Comparison of ENCODE assay signal across 9 cellular contexts in the genomic region with DNA sequence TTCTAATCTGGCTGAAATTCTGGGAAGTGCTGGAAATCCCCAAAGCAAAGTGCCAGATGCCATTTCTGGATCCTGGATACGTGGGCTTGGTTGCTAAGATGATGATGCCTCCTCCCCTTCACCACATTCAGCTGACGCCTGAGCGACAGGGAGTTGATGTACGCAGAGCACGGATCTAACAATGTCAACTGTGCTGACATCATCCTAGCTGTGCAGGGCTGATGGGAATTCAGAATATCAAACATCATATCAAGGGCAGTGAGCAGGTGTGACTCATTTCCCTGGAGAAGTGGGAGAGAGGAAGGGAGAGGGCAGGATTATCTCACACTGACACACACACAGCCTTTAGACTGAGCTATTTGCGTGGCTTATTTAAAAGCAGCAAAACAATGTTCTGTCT.
A peak's percentile ranks its signal among the peaks of the same experiment; 100 is the strongest.
DNase-seq lines count a peak whose midpoint lies in the region; ATAC-seq and TF ChIP-seq lines count a peak whose summit lies in the region.
"Had no signal": no experiment of that assay in that cellular context is flagged by ENCODE, and none has a peak within 500 bp of the region (broad histone marks: within the 10 kb centered on the region; RNA-seq: fewer than 3 reads in every experiment).

No MANE protein-coding gene starts in this region.

- peak; percentile 31 to 92; a peak in 3 of 4 replicates for TF ChIP-seq EP300 in SK-N-SH (IDR thresholded peaks at IDR 0.05; ENCODE audit: borderline replicate concordance in 1 of 2, low read depth in 1 of 2, low read length in 1 of 2)

- no peaks in the 10 kb centered on the region for H3K4me1 Mint-ChIP-seq in activated naive CD8-positive, alpha-beta T cell treated with anti-CD3 and anti-CD28 coated beads, Interleukin-2, amount 50 U/mL, for 24 hours

- intact Hi-C loops in Right ventricle myocardium inferior (cut with DNase I), result no loop called here

- H3K9me3 Mint-ChIP-seq in activated naive CD8-positive, alpha-beta T cell treated with anti-CD3 and anti-CD28 coated beads, Interleukin-2, amount 50 U/mL, for 24 hours, result peaks cover 4% of the 10 kb centered on the region

- no peak overlapping the region for H3K4me3 Mint-ChIP-seq in activated naive CD8-positive, alpha-beta T cell treated with anti-CD3 and anti-CD28 coated beads, Interleukin-2, amount 50 U/mL, for 24 hours

- H3K27me3 Mint-ChIP-seq in activated naive CD8-positive, alpha-beta T cell treated with anti-CD3 and anti-CD28 coated beads, Interleukin-2, amount 50 U/mL, for 24 hours, result no peaks in the 10 kb centered on the region

- H3K9ac ChIP-seq in SK-N-SH, result peak overlapping the region; percentile 65; the same call in 1 of the 2 replicates
- peak overlapping the region; percentile 50 for H3K9ac ChIP-seq in skeletal muscle satellite cell (ENCODE audit: low read depth, low read length)
- H3K9ac ChIP-seq: KMS-11 had no signal

- CTCF ChIA-PET in SK-N-SH (lab: Yijun Ruan, JAX), result interaction anchor here (0.8 to 1.0 kb wide), 2 partner anchors 21 to 454 kb away, joined by 3 to 5 read pairs; no protein-coding TSS in a partner anchor

- 0 out of 2 replicates have a peak overlapping the region, but pooled peaks have one; percentile 33 for H2AFZ ChIP-seq in SK-N-SH (ENCODE audit: low read depth)

- H3K4me1 ChIP-seq in SK-N-SH (ENCODE audit: control insufficient read depth in 1 of 2, insufficient read depth in 2 of 2, low read depth in 1 of 2, low read length in 1 of 2) (peaks cover 6 to 12% of the 10 kb centered on the region in 2 experiments; a peak in 3 of 4 replicates), skeletal muscle satellite cell (ENCODE audit: control insufficient read depth, insufficient read depth, low read length) (peaks cover 15% of the 10 kb centered on the region)

- no peaks in the 10 kb centered on the region for H3K27me3 ChIP-seq in SK-N-SH (ENCODE audit: insufficient read depth)
- no peaks in the 10 kb centered on the region for H3K27me3 ChIP-seq in skeletal muscle satellite cell (ENCODE audit: control insufficient read depth, insufficient read depth, low read length)

- no peaks in the 10 kb centered on the region for H3K79me2 ChIP-seq in SK-N-SH (ENCODE audit: insufficient read depth)

- no peak overlapping the region for H3K27ac Mint-ChIP-seq in activated naive CD8-positive, alpha-beta T cell treated with anti-CD3 and anti-CD28 coated beads, Interleukin-2, amount 50 U/mL, for 24 hours

- peak overlapping the region; percentile 67 to 96 for H3K27ac ChIP-seq in SK-N-SH (ENCODE audit: low read depth in 2 of 2, low read length in 1 of 2)
- H3K27ac ChIP-seq: KMS-11 had no signal

- no peaks in the 10 kb centered on the region for H3K36me3 Mint-ChIP-seq in activated naive CD8-positive, alpha-beta T cell treated with anti-CD3 and anti-CD28 coated beads, Interleukin-2, amount 50 U/mL, for 24 hours (ENCODE audit: low read depth)

- H3K4me2 ChIP-seq in SK-N-SH (peak overlapping the region; percentile 30; the same call in 1 of the 2 replicates), skeletal muscle satellite cell (ENCODE audit: low read length) (peak overlapping the region; percentile 7)
- H3K4me2 ChIP-seq: KMS-11 had no signal

- DNase-seq in LoVo (ENCODE audit: low spot score) (peak; percentile 42), SK-N-SH (peak; percentile 54), Right ventricle myocardium inferior (ENCODE audit: missing footprints) (no peak), GM19240 (ENCODE audit: insufficient read length, low spot score) (no peak), HUDEP-2 (lab: John Stamatoyannopoulos, UW; ENCODE audit: unreplicated experiment in 76 of 76) (no peak)
- no peak for DNase-seq in stimulated activated CD4-positive, alpha-beta T cell treated with anti-CD3 and anti-CD28 coated beads, Interleukin-15, amount 100 ng/mL, for 24 hours
- no peak for DNase-seq in activated naive CD8-positive, alpha-beta T cell treated with anti-CD3 and anti-CD28 coated beads, Interleukin-2, amount 50 U/mL, for 24 hours

- no peak for TF ChIP-seq CTCF in SK-N-SH (IDR thresholded peaks at IDR 0.05)

- no peak for TF ChIP-seq RAD21 in SK-N-SH (IDR thresholded peaks at IDR 0.05; ENCODE audit: low read length)

- H3K9me2 ChIP-seq in SK-N-SH, result no peaks in the 10 kb centered on the region

- H3K9me3 ChIP-seq in SK-N-SH, result no peaks in the 10 kb centered on the region
- H3K9me3 ChIP-seq in skeletal muscle satellite cell (replicated peaks; ENCODE audit: low read length), result no peaks in the 10 kb centered on the region

- H3K36me3 ChIP-seq in SK-N-SH (replicated peaks in 1 of 2; ENCODE audit: control insufficient read depth in 1 of 2, insufficient read depth in 2 of 2, low read length in 1 of 2), result no peaks in the 10 kb centered on the region
- H3K36me3 ChIP-seq in skeletal muscle satellite cell (ENCODE audit: insufficient read depth, low read length), result no peaks in the 10 kb centered on the region

- ATAC-seq in Right ventricle myocardium inferior, result peak; percentile 94
- ATAC-seq in activated naive CD8-positive, alpha-beta T cell treated with anti-CD3 and anti-CD28 coated beads, Interleukin-2, amount 50 U/mL, for 24 hours, result no peak

- H3K4me3 ChIP-seq in SK-N-SH (ENCODE audit: low read depth in 2 of 2, low read length in 1 of 2), result no peak overlapping the region; a peak in 1 of 4 replicates
- no peak overlapping the region for H3K4me3 ChIP-seq in skeletal muscle satellite cell (ENCODE audit: low read length)

- no peaks in the 10 kb centered on the region for H4K20me1 ChIP-seq in SK-N-SH (ENCODE audit: insufficient read depth)

- WGBS in SK-N-SH (ENCODE audit: low lambda C conversion rate), result 3% methylated on average over 6 of the region's 6 CpGs

- POLR2A ChIA-PET in SK-N-SH (lab: Yijun Ruan, JAX), result interaction anchor here (0.6 to 0.7 kb wide), 2 partner anchors 21 to 230 kb away, joined by 3 read pairs; no protein-coding TSS in a partner anchor

- H3F3A ChIP-seq in SK-N-SH (replicated peaks; ENCODE audit: insufficient read depth), result peaks cover 22% of the 10 kb centered on the region

TF ChIP-seq in SK-N-SH, 30 proteins besides CTCF, POLR2A, EP300 and RAD21 (continues in another document):
- TF ChIP-seq JUND (IDR thresholded peaks at IDR 0.05) (peak; percentile 96), EZH2phosphoT487 (IDR thresholded peaks at IDR 0.05; ENCODE audit: borderline replicate concordance, low read depth) (no peak), MXI1 (IDR thresholded peaks at IDR 0.05; ENCODE audit: low read depth, low read length) (peak; percentile 18; the same call in 1 of the 2 replicates), FOXM1 (IDR thresholded peaks at IDR 0.05; ENCODE audit: low read depth) (0 out of 2 replicates have a peak, but pooled peaks have one; percentile 53), FOXJ3 (CRISPR knock-in tag; IDR thresholded peaks at IDR 0.05) (0 out of 2 replicates have a peak, but pooled peaks have one; percentile 15), RFX5 (IDR thresholded peaks at IDR 0.05; ENCODE audit: low read length) (no peak), NFIC (IDR thresholded peaks at IDR 0.05; ENCODE audit: borderline replicate concordance) (peak; percentile 66), GATA2 (CRISPR knock-in tag; IDR thresholded peaks at IDR 0.05) (peak; percentile 78), FOSL2 (IDR thresholded peaks at IDR 0.05; ENCODE audit: borderline replicate concordance, low read depth) (peak; percentile 97), MEF2A (IDR thresholded peaks at IDR 0.05; ENCODE audit: borderline replicate concordance, low read depth) (no peak), USF1 (IDR thresholded peaks at IDR 0.05; ENCODE audit: borderline replicate concordance, low read depth) (no peak), POLR2AphosphoS5 (IDR thresholded peaks at IDR 0.05; ENCODE audit: low read depth, low read length) (peak; percentile 73; the same call in 1 of the 2 replicates), SMC3 (IDR thresholded peaks at IDR 0.05; ENCODE audit: low read depth, low read length) (no peak), SIN3A (IDR thresholded peaks at IDR 0.05; ENCODE audit: borderline replicate concordance, low read depth, low read length) (0 out of 2 replicates have a peak, but pooled peaks have one; percentile 44)
- TF ChIP-seq, protein P1, sequence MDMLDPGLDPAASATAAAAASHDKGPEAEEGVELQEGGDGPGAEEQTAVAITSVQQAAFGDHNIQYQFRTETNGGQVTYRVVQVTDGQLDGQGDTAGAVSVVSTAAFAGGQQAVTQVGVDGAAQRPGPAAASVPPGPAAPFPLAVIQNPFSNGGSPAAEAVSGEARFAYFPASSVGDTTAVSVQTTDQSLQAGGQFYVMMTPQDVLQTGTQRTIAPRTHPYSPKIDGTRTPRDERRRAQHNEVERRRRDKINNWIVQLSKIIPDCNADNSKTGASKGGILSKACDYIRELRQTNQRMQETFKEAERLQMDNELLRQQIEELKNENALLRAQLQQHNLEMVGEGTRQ (IDR thresholded peaks at IDR 0.05; ENCODE audit: borderline replicate concordance, low read depth, low read length), result no peak
- TF ChIP-seq, protein P2, sequence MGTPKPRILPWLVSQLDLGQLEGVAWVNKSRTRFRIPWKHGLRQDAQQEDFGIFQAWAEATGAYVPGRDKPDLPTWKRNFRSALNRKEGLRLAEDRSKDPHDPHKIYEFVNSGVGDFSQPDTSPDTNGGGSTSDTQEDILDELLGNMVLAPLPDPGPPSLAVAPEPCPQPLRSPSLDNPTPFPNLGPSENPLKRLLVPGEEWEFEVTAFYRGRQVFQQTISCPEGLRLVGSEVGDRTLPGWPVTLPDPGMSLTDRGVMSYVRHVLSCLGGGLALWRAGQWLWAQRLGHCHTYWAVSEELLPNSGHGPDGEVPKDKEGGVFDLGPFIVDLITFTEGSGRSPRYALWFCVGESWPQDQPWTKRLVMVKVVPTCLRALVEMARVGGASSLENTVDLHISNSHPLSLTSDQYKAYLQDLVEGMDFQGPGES (IDR thresholded peaks at IDR 0.05; ENCODE audit: low read depth, low read length), result no peak

Comparison
In these comparisons a context has a peak if more than half of its experiments do, and no peak if none do; other contexts are left out.
1. DNase-seq: peak in LoVo (single experiment) and SK-N-SH (single experiment); none in Right ventricle myocardium inferior (single experiment), stimulated activated CD4-positive, alpha-beta T cell treated with anti-CD3 and anti-CD28 coated beads, Interleukin-15, amount 100 ng/mL, for 24 hours (single experiment), GM19240 (single experiment), activated naive CD8-positive, alpha-beta T cell treated with anti-CD3 and anti-CD28 coated beads, Interleukin-2, amount 50 U/mL, for 24 hours (single experiment) and HUDEP-2 (0 of 76).